Comparison of ENCODE assay signal across 25 cellular contexts in the genomic region with DNA sequence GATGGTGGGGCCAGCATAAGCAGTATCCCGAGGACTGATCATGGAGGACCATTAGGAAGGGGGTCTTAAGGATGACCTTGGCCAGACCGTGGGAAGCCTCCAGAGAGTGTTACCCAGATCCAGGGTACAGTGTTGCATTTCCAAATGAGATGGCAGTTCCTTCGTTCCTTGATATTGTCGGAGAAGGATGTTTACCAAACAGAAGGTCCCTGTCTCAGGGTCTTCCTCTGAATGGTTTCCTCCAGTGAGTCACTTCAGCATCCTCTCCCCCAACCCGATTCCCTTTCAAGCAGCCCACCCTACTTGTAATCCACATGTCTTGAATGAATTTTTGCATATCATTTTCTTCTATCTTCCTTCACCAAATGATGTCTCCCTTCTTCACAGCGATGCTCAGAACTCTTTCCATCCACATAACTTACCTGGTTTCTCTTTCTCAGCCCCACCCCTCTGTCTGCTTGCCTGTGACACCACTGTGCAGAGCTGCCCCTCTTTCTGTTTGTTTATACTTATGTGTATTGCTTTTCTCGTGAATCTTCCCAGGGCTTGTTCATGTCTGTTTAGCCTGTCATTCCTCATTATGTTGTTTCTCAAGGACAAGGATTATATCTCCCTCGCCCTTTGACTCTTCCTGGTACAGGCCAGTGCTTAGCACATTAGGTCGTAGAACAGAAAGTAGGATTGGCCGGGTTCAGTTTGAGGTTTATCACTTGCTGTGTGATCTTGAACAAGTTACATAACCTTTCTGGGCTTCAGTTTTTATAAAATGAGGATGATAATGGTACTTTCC. TPM values are rescaled to one million over a fixed set of nuclear protein-coding genes. Genes with fewer than 3 reads are reported as not detected.
DNase-seq lines count a peak whose midpoint lies in the region; ATAC-seq, FAIRE-seq and TF ChIP-seq lines count a peak whose summit lies in the region.
"Had no signal": no experiment of that assay in that cellular context is flagged by ENCODE, and none has a peak within 500 bp of the region (broad histone marks: within the 10 kb centered on the region; RNA-seq: fewer than 3 reads in every experiment).

No MANE protein-coding gene starts in this region.

- H3K79me2 ChIP-seq in hepatocyte, result peaks cover 75% of the 10 kb centered on the region

- peak overlapping the region; percentile 22 for H3K27ac Mint-ChIP-seq in activated naive CD4-positive, alpha-beta T cell treated with anti-CD3 and anti-CD28 coated beads, Interleukin-2, amount 10 ng/mL, durations not matched to agents 7 days and 5 days
- no peak overlapping the region for H3K27ac Mint-ChIP-seq in activated naive CD4-positive, alpha-beta T cell treated with anti-CD3 and anti-CD28 coated beads for 36 hours
- H3K27ac Mint-ChIP-seq: activated CD8-positive, alpha-beta memory T cell treated with anti-CD3 and anti-CD28 coated beads, Interleukin-2, amount 10 ng/mL, durations not matched to agents 7 days and 5 days had no signal

- no peaks in the 10 kb centered on the region for H3K27me3 Mint-ChIP-seq in activated naive CD4-positive, alpha-beta T cell treated with anti-CD3 and anti-CD28 coated beads, Interleukin-2, amount 10 ng/mL, durations not matched to agents 7 days and 5 days
- H3K27me3 Mint-ChIP-seq in activated naive CD4-positive, alpha-beta T cell treated with anti-CD3 and anti-CD28 coated beads for 36 hours (ENCODE audit: low read depth), result no peaks in the 10 kb centered on the region
- H3K27me3 Mint-ChIP-seq: activated CD8-positive, alpha-beta memory T cell treated with anti-CD3 and anti-CD28 coated beads, Interleukin-2, amount 10 ng/mL, durations not matched to agents 7 days and 5 days had no signal

- no peak overlapping the region for H2AFZ ChIP-seq in hepatocyte

- no peaks in the 10 kb centered on the region for H3K9me2 ChIP-seq in hepatocyte (replicated peaks; ENCODE audit: insufficient read depth)

- H3K9me3 Mint-ChIP-seq in activated naive CD4-positive, alpha-beta T cell treated with anti-CD3 and anti-CD28 coated beads, Interleukin-2, amount 10 ng/mL, durations not matched to agents 7 days and 5 days, result no peaks in the 10 kb centered on the region
- no peaks in the 10 kb centered on the region for H3K9me3 Mint-ChIP-seq in activated naive CD4-positive, alpha-beta T cell treated with anti-CD3 and anti-CD28 coated beads for 36 hours

- no peak for FAIRE-seq in small intestine (lab: Jason Lieb, UNC)
- FAIRE-seq: A549, GM18507 had no signal

- peaks cover 45% of the 10 kb centered on the region for H4K20me1 ChIP-seq in hepatocyte (ENCODE audit: insufficient read depth, poor library complexity, severe bottlenecking)

- H3K4me1 ChIP-seq in SJSA1 (replicated peaks) (peaks cover 23% of the 10 kb centered on the region; the same call in 1 of the 2 replicates), hepatocyte (ENCODE audit: insufficient read depth) (peaks cover 21% of the 10 kb centered on the region), small intestine (ENCODE audit: control insufficient read depth in 2 of 2, insufficient read depth in 1 of 2, low read depth in 1 of 2, low read length in 1 of 2) (peaks cover 12 to 16% of the 10 kb centered on the region in 2 donors)

- H3K4me3 Mint-ChIP-seq in activated naive CD4-positive, alpha-beta T cell treated with anti-CD3 and anti-CD28 coated beads, Interleukin-2, amount 10 ng/mL, durations not matched to agents 7 days and 5 days, result no peak overlapping the region
- H3K4me3 Mint-ChIP-seq in activated naive CD4-positive, alpha-beta T cell treated with anti-CD3 and anti-CD28 coated beads for 36 hours, result no peak overlapping the region
- H3K4me3 Mint-ChIP-seq: activated CD8-positive, alpha-beta memory T cell treated with anti-CD3 and anti-CD28 coated beads, Interleukin-2, amount 10 ng/mL, durations not matched to agents 7 days and 5 days had no signal

- DNase-seq in activated naive CD4-positive, alpha-beta T cell treated with anti-CD3 and anti-CD28 coated beads, Interleukin-2, amount 10 ng/mL, durations not matched to agents 7 days and 5 days, result no peak
- DNase-seq in activated naive CD4-positive, alpha-beta T cell treated with anti-CD3 and anti-CD28 coated beads for 36 hours, result no peak
- DNase-seq in SJSA1 (ENCODE audit: low read depth in 1 of 2, low spot score in 2 of 2), result no peak
- DNase-seq in hepatocyte (ENCODE audit: low spot score), result no peak
- DNase-seq in small intestine, result peak; percentile 91
- no peak for DNase-seq in NCI-H2029 treated with DMSO at 0.1 percent for 48 hours (lab: John Stamatoyannopoulos, UW)
- DNase-seq: activated CD8-positive, alpha-beta memory T cell treated with anti-CD3 and anti-CD28 coated beads, Interleukin-2, amount 10 ng/mL, durations not matched to agents 7 days and 5 days; activated gamma-delta T cell; C1 segment of cervical spinal cord; colonic mucosa; NCI-H187; NCI-H446; SHP77; stimulated activated naive CD4-positive, alpha-beta T cell; upper lobe of left lung had no signal

- ATAC-seq in GM19324 (IDR thresholded peaks at IDR 0.05; ENCODE audit: low FRiP score, unreplicated experiment) (no peak), GM18868 (IDR thresholded peaks at IDR 0.05; ENCODE audit: unreplicated experiment) (no peak)
- ATAC-seq: A549; activated CD4-positive, CD25-positive, alpha-beta regulatory T cell treated with anti-CD3 and anti-CD28 coated beads, Interleukin-2, amount 50 U/mL, for 24 hours; activated CD8-positive, alpha-beta memory T cell treated with anti-CD3 and anti-CD28 coated beads, Interleukin-2, amount 10 ng/mL, durations not matched to agents 7 days and 5 days; gastroesophageal sphincter had no signal

- H3K36me3 Mint-ChIP-seq in activated naive CD4-positive, alpha-beta T cell treated with anti-CD3 and anti-CD28 coated beads, Interleukin-2, amount 10 ng/mL, durations not matched to agents 7 days and 5 days, result peaks cover 44% of the 10 kb centered on the region
- peaks cover 18% of the 10 kb centered on the region for H3K36me3 Mint-ChIP-seq in activated naive CD4-positive, alpha-beta T cell treated with anti-CD3 and anti-CD28 coated beads for 36 hours (ENCODE audit: low read depth)

- H3K9me3 ChIP-seq in SJSA1 (replicated peaks) (no peaks in the 10 kb centered on the region), hepatocyte (ENCODE audit: low read depth) (no peaks in the 10 kb centered on the region), small intestine (ENCODE audit: control insufficient read depth, low read depth) (no peaks in the 10 kb centered on the region)
- H3K9me3 ChIP-seq: A549, colonic mucosa, gastroesophageal sphincter, upper lobe of left lung had no signal

- H3K4me3 ChIP-seq in SJSA1 (no peak overlapping the region), hepatocyte (no peak overlapping the region), small intestine (ENCODE audit: low read depth in 1 of 2, low read length in 2 of 2) (peak overlapping the region in 1 of 2 donors; percentile 46)
- H3K4me3 ChIP-seq: A549, colonic mucosa, gastroesophageal sphincter, lung, upper lobe of left lung had no signal

- H3K27ac ChIP-seq in SJSA1 (0 out of 2 replicates have a peak overlapping the region, but pooled peaks have one; percentile 4), hepatocyte (peak overlapping the region; percentile 82), small intestine (ENCODE audit: low read depth in 1 of 2, low read length in 1 of 2) (peak overlapping the region; percentile 86)
- H3K27ac ChIP-seq: A549, colonic mucosa, gastroesophageal sphincter had no signal

- no peak for TF ChIP-seq CTCF in hepatocyte (IDR thresholded peaks at IDR 0.05; ENCODE audit: poor library complexity)

- peak overlapping the region; percentile 49 for H3K4me2 ChIP-seq in hepatocyte
- H3K4me2 ChIP-seq: A549 had no signal

- CTCF ChIA-PET in activated naive CD4-positive, alpha-beta T cell treated with anti-CD3 and anti-CD28 coated beads, Interleukin-2, amount 10 ng/mL, durations not matched to agents 7 days and 5 days (lab: Charles Lee), result no interaction called here
- CTCF ChIA-PET in activated naive CD4-positive, alpha-beta T cell treated with anti-CD3 and anti-CD28 coated beads for 36 hours (lab: Charles Lee), result interaction anchor here (1.5 kb wide), 1 partner anchor 14 kb away, joined by 4 read pairs; no protein-coding TSS in a partner anchor

- WGBS in hepatocyte (ENCODE audit: low lambda C conversion rate, missing lambda C conversion rate), result 74% methylated on average over 10 of the region's 10 CpGs
- WGBS in small intestine, 3 donors, result 52 to 70% (median 55%) methylated on average over 10 of the region's 10 CpGs

- no peaks in the 10 kb centered on the region; the same call in 1 of the 2 replicates for H3K27me3 ChIP-seq in SJSA1 (replicated peaks)
- H3K27me3 ChIP-seq in hepatocyte, result no peaks in the 10 kb centered on the region
- H3K27me3 ChIP-seq in small intestine (ENCODE audit: control insufficient read depth in 2 of 2, insufficient read depth in 2 of 2, low read length in 2 of 2), result no peaks in the 10 kb centered on the region
- H3K27me3 ChIP-seq: colonic mucosa, gastroesophageal sphincter, upper lobe of left lung had no signal

- peaks cover 46% of the 10 kb centered on the region for H3K4me1 Mint-ChIP-seq in activated naive CD4-positive, alpha-beta T cell treated with anti-CD3 and anti-CD28 coated beads, Interleukin-2, amount 10 ng/mL, durations not matched to agents 7 days and 5 days
- peaks cover 51% of the 10 kb centered on the region for H3K4me1 Mint-ChIP-seq in activated naive CD4-positive, alpha-beta T cell treated with anti-CD3 and anti-CD28 coated beads for 36 hours (ENCODE audit: low read depth)

- intact Hi-C loops in activated naive CD4-positive, alpha-beta T cell treated with anti-CD3 and anti-CD28 coated beads for 36 hours (cut with micrococcal nuclease), result loop anchor here (10.0 kb wide), 2 partner anchors 136 to 256 kb away; a partner anchor contains a TSS

- peaks cover 65% of the 10 kb centered on the region for H3K36me3 ChIP-seq in SJSA1
- H3K36me3 ChIP-seq in hepatocyte (replicated peaks; ENCODE audit: insufficient read depth, low read depth), result no peaks in the 10 kb centered on the region
- H3K36me3 ChIP-seq in small intestine (ENCODE audit: control insufficient read depth in 2 of 2, insufficient read depth in 2 of 2, low read length in 2 of 2), result peaks cover 21 to 24% of the 10 kb centered on the region in 2 donors

RNA-seq across cellular contexts. Expression of a gene that starts 5.7 kb away (rescaled TPM):
- total RNA-seq in activated naive CD4-positive, alpha-beta T cell treated with anti-CD3 and anti-CD28 coated beads for 36 hours, result 10 to 100 TPM; 32.8 to 38.1 TPM
- 55.4 and 71.9 TPM in 2 replicates for total RNA-seq in SJSA1 (2014; rRNA removed; shearing (Covaris generic))
- 42.3 and 47.7 TPM in 2 replicates for total RNA-seq in hepatocyte
- polyA plus RNA-seq in hepatocyte, result 58.0 and 62.8 TPM in 2 replicates
- 10 to 100 TPM; 41.0 to 54.1 (median 46.5) TPM for polyA plus RNA-seq in small intestine

RNA-seq across cellular contexts. Expression of a gene that starts 50.4 kb away (rescaled TPM):
- total RNA-seq in activated naive CD4-positive, alpha-beta T cell treated with anti-CD3 and anti-CD28 coated beads for 36 hours, result not detected
- not detected in 2 replicates for total RNA-seq in SJSA1 (2014; rRNA removed; shearing (Covaris generic))
- total RNA-seq in hepatocyte, result not detected in 2 replicates
- polyA plus RNA-seq in hepatocyte (not detected in 2 replicates), small intestine (under 1 TPM in 1 of 3 donors, not detected in 2; 0.51 TPM)
- total RNA-seq: activated CD8-positive, alpha-beta memory T cell treated with anti-CD3 and anti-CD28 coated beads, Interleukin-2, amount 10 ng/mL, durations not matched to agents 7 days and 5 days; colonic mucosa; HT1080; renal cortical epithelial cell; T-helper 2 cell treated with Interferon-gamma antibody and Interleukin-4, amounts not matched to agents 100 ng/mL and 5 ng/mL, for 36 hours had no signal

Comparison
In these comparisons a context has a peak if more than half of its experiments do, and no peak if none do; other contexts are left out.
1. H3K27ac ChIP-seq: peak in every context shown above with its lines; median percentile 86 in small intestine; 82 in hepatocyte; 4 in SJSA1.